In the genomic region with DNA sequence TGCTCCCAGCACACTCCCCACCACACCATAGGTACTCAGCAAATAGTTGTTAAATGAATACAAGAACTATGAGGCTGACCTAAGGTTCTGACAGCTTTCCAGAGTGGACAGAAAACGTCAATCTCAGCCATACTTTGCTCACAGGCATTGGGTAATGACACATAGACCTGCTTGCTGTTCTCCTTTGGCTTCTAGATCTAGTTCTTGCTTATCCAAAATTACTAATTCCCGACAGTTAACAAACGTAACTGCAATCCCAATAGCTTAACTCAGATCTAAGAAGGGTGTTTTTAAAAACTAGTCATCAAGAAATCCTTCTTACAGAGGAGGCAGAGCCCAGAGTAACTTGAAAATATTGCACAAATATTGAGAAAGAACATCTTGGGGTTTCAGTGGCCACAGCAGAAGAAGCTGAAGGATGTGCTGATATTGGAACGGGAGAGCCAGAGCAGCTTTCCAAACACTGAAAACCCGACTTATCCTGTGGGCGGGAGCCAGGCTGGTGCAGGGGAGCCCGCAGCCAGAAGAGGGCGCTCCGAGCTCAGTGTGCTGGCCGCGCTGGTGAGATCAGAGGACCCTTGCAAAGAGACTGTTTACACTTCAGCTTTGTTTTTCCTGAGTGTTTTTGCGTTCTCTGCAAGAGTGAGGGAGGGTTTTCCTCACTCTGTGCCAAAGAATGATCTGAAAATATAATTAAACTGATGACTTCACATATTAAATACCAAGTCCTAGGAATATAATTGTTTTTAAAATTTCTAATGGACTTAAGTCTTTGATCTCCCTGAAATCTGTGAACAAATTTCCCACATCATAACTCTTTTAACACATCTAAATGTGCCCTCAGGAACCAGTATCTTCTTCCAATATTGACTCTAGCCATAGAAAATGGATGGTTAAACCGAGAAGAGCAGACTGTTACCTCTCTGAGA, we compare ENCODE assay signal across 8 cellular contexts. TPM values are rescaled to one million over a fixed set of nuclear protein-coding genes. Genes with fewer than 3 reads are reported as not detected.
DNase-seq lines count a peak whose midpoint lies in the region; ATAC-seq and TF ChIP-seq lines count a peak whose summit lies in the region.

No MANE protein-coding gene starts in this region.

- DNase-seq in Daoy (ENCODE audit: low read depth), result peak; percentile 86
- DNase-seq in NCI-H2107 treated with DMSO at 0.1 percent for 48 hours (lab: John Stamatoyannopoulos, UW; ENCODE audit: unreplicated experiment), result peak; percentile 43
- peak; percentile 81 for DNase-seq in WERI-Rb-1
- DNase-seq in T47D (ENCODE audit: low read depth in 1 of 2, low spot score in 1 of 2), result peak; percentile 78 to 84
- peak; percentile 93 for DNase-seq in inferior parietal cortex (ENCODE audit: extremely low spot score)
- DNase-seq in stimulated activated CD4-positive, alpha-beta T cell treated with anti-CD3 and anti-CD28 coated beads, Interleukin-15, amount 100 ng/mL, for 48 hours (ENCODE audit: low read depth in 2 of 2), result peak; percentile 33 to 63

- H3K4me3 ChIP-seq in WERI-Rb-1 (ENCODE audit: low read depth, low read length), result no peak overlapping the region

- H3K27me3 ChIP-seq in WERI-Rb-1 (ENCODE audit: insufficient read depth, low read depth, severe bottlenecking), result no peaks in the 10 kb centered on the region

- TF ChIP-seq CTCF in WERI-Rb-1 (IDR thresholded peaks at IDR 0.05; ENCODE audit: low read depth, low read length), result peak; percentile 96

- H3K27ac ChIP-seq in WERI-Rb-1, result no peak overlapping the region

- no peaks in the 10 kb centered on the region for H3K9me3 ChIP-seq in WERI-Rb-1 (ENCODE audit: severe bottlenecking)

- in situ Hi-C loops in T47D (cut with HindIII; ENCODE audit: low pct_unique_long_range_greater_than_20kb, low sequenced_read_pairs), result no loop called here

- H3K36me3 ChIP-seq in WERI-Rb-1, result no peaks in the 10 kb centered on the region

- ATAC-seq in HG02610 (IDR thresholded peaks at IDR 0.05; ENCODE audit: unreplicated experiment) (peak; percentile 68), HG02884 (IDR thresholded peaks at IDR 0.05; ENCODE audit: unreplicated experiment) (no peak)

RNA-seq across cellular contexts. Expression of a gene that starts 30.3 kb away (rescaled TPM):
- total RNA-seq in Daoy (2014; rRNA removed; shearing (Covaris generic)), result 0.33 and 0.63 TPM in 2 replicates

Comparison
In these comparisons a context has a peak if more than half of its experiments do, and no peak if none do; other contexts are left out.
1. DNase-seq: peak in every context shown above with its lines; median percentile 93 in inferior parietal cortex; 86 in Daoy; 81 in WERI-Rb-1; 81 in T47D; 48 in stimulated activated CD4-positive, alpha-beta T cell treated with anti-CD3 and anti-CD28 coated beads, Interleukin-15, amount 100 ng/mL, for 48 hours; 43 in NCI-H2107 treated with DMSO at 0.1 percent for 48 hours.